9 cellular contexts compared by ENCODE assay signal in the genomic region with DNA sequence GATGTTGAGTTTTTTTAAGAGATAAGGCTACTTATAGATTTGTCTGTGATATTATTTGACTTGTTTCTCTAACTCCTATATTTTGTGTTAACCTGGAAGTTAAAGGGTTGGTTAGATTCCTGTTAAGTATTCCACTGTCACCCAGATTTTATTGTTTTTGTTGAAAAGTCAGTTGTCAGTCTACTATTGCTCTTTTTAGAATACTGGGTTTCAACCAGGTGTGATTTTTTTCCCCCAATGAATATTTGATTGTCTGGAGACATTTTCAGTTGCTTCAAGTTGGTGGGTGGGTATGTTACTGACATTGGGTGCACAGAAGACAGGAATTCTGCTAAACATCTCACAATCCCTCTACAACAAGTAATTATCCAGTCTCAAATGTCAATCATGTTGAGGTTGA. TPM values are rescaled to one million over a fixed set of nuclear protein-coding genes. Genes with fewer than 3 reads are reported as not detected.
"Had no signal": no experiment of that assay in that cellular context is flagged by ENCODE, and none has a peak within 500 bp of the region (broad histone marks: within the 10 kb centered on the region; RNA-seq: fewer than 3 reads in every experiment).

No MANE protein-coding gene starts in this region.

- ATAC-seq: GM23338, K562 had no signal

- H3K27ac ChIP-seq: HL-60, KMS-11 had no signal

- H3K9ac ChIP-seq: KMS-11 had no signal

- H2AFZ ChIP-seq: GM23338 had no signal

- H3K4me3 Mint-ChIP-seq: GM23338, H9 had no signal

- H3K27ac Mint-ChIP-seq: GM23338, H9 had no signal

- DNase-seq: H9, HCEC 1CT, IMR-90 had no signal

- H3K4me2 ChIP-seq: GM23338, KMS-11 had no signal

- H3K4me3 ChIP-seq: GM23338, K562 had no signal

RNA-seq across cellular contexts. Expression of gene GPR149, which starts 43.8 kb away (rescaled TPM):
- total RNA-seq: H1, H9, HT1080, IMR-90, K562 had no signal
- polyA plus RNA-seq: H1, IMR-90, K562 had no signal
